8 cellular contexts compared by ENCODE assay signal in the genomic region with DNA sequence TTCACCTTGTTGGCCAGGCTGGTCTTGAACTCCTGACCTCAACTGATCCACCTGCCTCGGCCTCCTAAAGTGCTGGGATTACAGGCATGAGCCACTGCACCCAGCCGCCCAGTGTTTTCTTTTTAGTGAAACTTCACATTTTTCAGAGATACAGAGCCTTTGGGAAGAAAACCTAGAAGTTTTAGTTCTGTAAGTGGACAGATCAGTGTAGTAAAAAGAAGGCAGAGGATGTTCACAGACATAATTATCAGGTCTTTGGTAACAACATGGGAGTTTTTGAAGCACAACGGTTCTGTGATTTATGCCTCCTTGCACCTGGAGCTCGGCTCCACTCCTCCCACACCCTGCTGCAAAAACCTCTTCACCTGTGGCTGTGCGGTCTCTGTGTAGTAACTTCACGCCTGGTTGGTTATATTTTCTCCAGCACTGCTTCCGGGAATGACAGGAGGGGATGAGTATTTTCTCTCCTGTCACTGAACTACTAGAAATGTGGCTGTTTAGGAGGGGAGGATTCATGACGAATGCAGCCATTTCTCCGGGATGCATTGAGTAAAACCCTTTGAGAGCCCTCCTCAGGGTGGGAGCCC.
DNase-seq lines count a peak whose midpoint lies in the region; ATAC-seq and TF ChIP-seq lines count a peak whose summit lies in the region.

No MANE protein-coding gene starts in this region.

- H3K36me3 ChIP-seq in CD8-positive, alpha-beta T cell (ENCODE audit: insufficient read depth, low read length), result no peaks in the 10 kb centered on the region

- H3K4me1 ChIP-seq in CD8-positive, alpha-beta T cell (ENCODE audit: insufficient read depth, low read length), result no peaks in the 10 kb centered on the region

- H3K27me3 Mint-ChIP-seq in CD8-positive, alpha-beta T cell (ENCODE audit: low read depth), result no peaks in the 10 kb centered on the region
- H3K27me3 Mint-ChIP-seq in T-helper 17 cell, result no peaks in the 10 kb centered on the region
- no peaks in the 10 kb centered on the region for H3K27me3 Mint-ChIP-seq in stimulated activated naive B cell treated with anti-CD40 and anti-IgM and Interleukin-4, amounts not matched to agents 10 μg/mL and 1 μg/mL and 100 μg/mL, for 72 hours

- no peak overlapping the region for H3K27ac ChIP-seq in CD8-positive, alpha-beta T cell (ENCODE audit: low read depth, low read length)

- H3K4me3 ChIP-seq in CD8-positive, alpha-beta T cell (ENCODE audit: low read depth, low read length), result no peak overlapping the region

- peak overlapping the region; percentile 29 for H3K4me3 Mint-ChIP-seq in CD8-positive, alpha-beta T cell
- H3K4me3 Mint-ChIP-seq in T-helper 17 cell, result peak overlapping the region; percentile 56
- H3K4me3 Mint-ChIP-seq in stimulated activated naive B cell treated with anti-CD40 and anti-IgM and Interleukin-4, amounts not matched to agents 10 μg/mL and 1 μg/mL and 100 μg/mL, for 72 hours, result peak overlapping the region; percentile 31 to 69

- H3K27me3 ChIP-seq in CD8-positive, alpha-beta T cell (ENCODE audit: insufficient read depth, low read length), result no peaks in the 10 kb centered on the region

- no peak for TF ChIP-seq CTCF in CD8-positive, alpha-beta T cell (IDR thresholded peaks at IDR 0.05)

- POLR2A ChIA-PET in CD8-positive, alpha-beta T cell (lab: Charles Lee), result interaction anchor here (0.8 to 1.6 kb wide), 2 partner anchors 12 to 41 kb away, joined by 3 to 4 read pairs; no protein-coding TSS in a partner anchor

- intact Hi-C loops in CD8-positive, alpha-beta T cell (cut with DNase I, micrococcal nuclease), result loop anchor here (2.0 to 5.0 kb wide), 2 partner anchors 23 to 42 kb away; no protein-coding TSS in a partner anchor

- no peak for DNase-seq in CD8-positive, alpha-beta T cell
- no peak for DNase-seq in T-helper 17 cell
- peak; percentile 31 for DNase-seq in stimulated activated naive B cell treated with anti-CD40 and anti-IgM and Interleukin-4, amounts not matched to agents 10 μg/mL and 1 μg/mL and 100 μg/mL, for 72 hours
- no peak for DNase-seq in mucosa of gallbladder (ENCODE audit: low spot score)
- no peak for DNase-seq in T1000 (lab: John Stamatoyannopoulos, UW)

- no peaks in the 10 kb centered on the region for H3K9me3 ChIP-seq in CD8-positive, alpha-beta T cell (ENCODE audit: low read length)
- no peaks in the 10 kb centered on the region for H3K9me3 ChIP-seq in T-helper 17 cell (ENCODE audit: control insufficient read depth, low read length, poor library complexity, severe bottlenecking)

- no peaks in the 10 kb centered on the region for H3K36me3 Mint-ChIP-seq in CD8-positive, alpha-beta T cell
- H3K36me3 Mint-ChIP-seq in T-helper 17 cell (ENCODE audit: low read depth), result no peaks in the 10 kb centered on the region
- H3K36me3 Mint-ChIP-seq in stimulated activated naive B cell treated with anti-CD40 and anti-IgM and Interleukin-4, amounts not matched to agents 10 μg/mL and 1 μg/mL and 100 μg/mL, for 72 hours, result peaks cover 3 to 4% of the 10 kb centered on the region in 2 donors

- H3K9me3 Mint-ChIP-seq in CD8-positive, alpha-beta T cell, result no peaks in the 10 kb centered on the region
- H3K9me3 Mint-ChIP-seq in stimulated activated naive B cell treated with anti-CD40 and anti-IgM and Interleukin-4, amounts not matched to agents 10 μg/mL and 1 μg/mL and 100 μg/mL, for 72 hours, result peaks cover 0 to 3% of the 10 kb centered on the region in 2 donors

- peak overlapping the region; percentile 11 for H3K27ac Mint-ChIP-seq in CD8-positive, alpha-beta T cell
- peak overlapping the region; percentile 45 for H3K27ac Mint-ChIP-seq in T-helper 17 cell
- peak overlapping the region; percentile 83 for H3K27ac Mint-ChIP-seq in stimulated activated naive B cell treated with anti-CD40 and anti-IgM and Interleukin-4, amounts not matched to agents 10 μg/mL and 1 μg/mL and 100 μg/mL, for 72 hours

- peak; percentile 62 for ATAC-seq in CD8-positive, alpha-beta T cell
- ATAC-seq in GM19328 (IDR thresholded peaks at IDR 0.05; ENCODE audit: unreplicated experiment), result peak; percentile 56
- ATAC-seq in HG03521 (IDR thresholded peaks at IDR 0.05; ENCODE audit: unreplicated experiment), result peak; percentile 38
- peak; percentile 75 for ATAC-seq in T-helper 17 cell
- peak; percentile 62 to 63 for ATAC-seq in stimulated activated naive B cell treated with anti-CD40 and anti-IgM and Interleukin-4, amounts not matched to agents 10 μg/mL and 1 μg/mL and 100 μg/mL, for 72 hours (replicated peaks)
- ATAC-seq in HG03460 (IDR thresholded peaks at IDR 0.05; ENCODE audit: unreplicated experiment), result no peak

- H3K4me1 Mint-ChIP-seq in CD8-positive, alpha-beta T cell (ENCODE audit: low read depth), result peaks cover 12% of the 10 kb centered on the region
- H3K4me1 Mint-ChIP-seq in T-helper 17 cell, result peaks cover 6% of the 10 kb centered on the region
- H3K4me1 Mint-ChIP-seq in stimulated activated naive B cell treated with anti-CD40 and anti-IgM and Interleukin-4, amounts not matched to agents 10 μg/mL and 1 μg/mL and 100 μg/mL, for 72 hours, result peaks cover 32 to 71% of the 10 kb centered on the region in 2 donors

- CTCF ChIA-PET in CD8-positive, alpha-beta T cell (lab: Charles Lee), result interaction anchor here (0.5 to 1.1 kb wide), 2 partner anchors 8 to 10 kb away, joined by 3 read pairs; no protein-coding TSS in a partner anchor

Comparison
In these comparisons a context has a peak if more than half of its experiments do, and no peak if none do; other contexts are left out.
1. H3K27ac Mint-ChIP-seq: peak in every context shown above with its lines; median percentile 83 in stimulated activated naive B cell treated with anti-CD40 and anti-IgM and Interleukin-4, amounts not matched to agents 10 μg/mL and 1 μg/mL and 100 μg/mL, for 72 hours; 45 in T-helper 17 cell; 11 in CD8-positive, alpha-beta T cell.